In genomic region chr7:25860206-25860881, GRCh38 we compare ENCODE assay signal across 8 cellular contexts.
DNase-seq lines count a peak whose midpoint lies in the region; ATAC-seq and TF ChIP-seq lines count a peak whose summit lies in the region.

No MANE protein-coding gene starts in this region.

- DNase-seq in CD4-positive, CD25-positive, alpha-beta regulatory T cell: peak in 1 of 3 donors; percentile 27
- peak; percentile 42 for DNase-seq in EH (ENCODE audit: low read depth)
- peak; percentile 70 for DNase-seq in RWPE2 (ENCODE audit: low spot score)
- DNase-seq in fibroblast of peridontal ligament (ENCODE audit: extremely low read depth): peak; percentile 43
- DNase-seq in 8988T: no peak

- no peak overlapping the region for H3K4me3 ChIP-seq in CD4-positive, CD25-positive, alpha-beta regulatory T cell (ENCODE audit: low read depth, low read length)
- H3K4me3 ChIP-seq in RWPE2 (ENCODE audit: severe bottlenecking): peak overlapping the region; percentile 28

- peaks cover 0 to 34% (median 8%) of the 10 kb centered on the region in 7 donors for H3K9me3 Mint-ChIP-seq in CD4-positive, CD25-positive, alpha-beta regulatory T cell

- peaks cover 0 to 25% (median 21%) of the 10 kb centered on the region in 4 donors for H3K4me1 Mint-ChIP-seq in CD4-positive, CD25-positive, alpha-beta regulatory T cell

- H3K36me3 ChIP-seq in CD4-positive, CD25-positive, alpha-beta regulatory T cell (ENCODE audit: control insufficient read depth, insufficient read depth, low read length): no peaks in the 10 kb centered on the region
- H3K36me3 ChIP-seq in RWPE2 (ENCODE audit: low read depth): no peaks in the 10 kb centered on the region

- peaks cover 24% of the 10 kb centered on the region for H3K4me1 ChIP-seq in CD4-positive, CD25-positive, alpha-beta regulatory T cell (ENCODE audit: control insufficient read depth, insufficient read depth, low read length, poor library complexity, severe bottlenecking)
- H3K4me1 ChIP-seq in RWPE2 (ENCODE audit: insufficient read depth, poor library complexity, severe bottlenecking): peaks cover 29% of the 10 kb centered on the region

- no peak overlapping the region for H3K27ac ChIP-seq in CD4-positive, CD25-positive, alpha-beta regulatory T cell (ENCODE audit: insufficient read depth, low read length, poor library complexity, severe bottlenecking)
- peak overlapping the region; percentile 45 for H3K27ac ChIP-seq in RWPE2 (ENCODE audit: poor library complexity, severe bottlenecking)

- no peaks in the 10 kb centered on the region for H3K36me3 Mint-ChIP-seq in CD4-positive, CD25-positive, alpha-beta regulatory T cell

- H3K27me3 ChIP-seq in CD4-positive, CD25-positive, alpha-beta regulatory T cell (ENCODE audit: control insufficient read depth, insufficient read depth, low read length): peaks cover 86% of the 10 kb centered on the region
- peaks cover 26% of the 10 kb centered on the region for H3K27me3 ChIP-seq in RWPE2 (ENCODE audit: insufficient read depth, poor library complexity, severe bottlenecking)

- H3K27me3 Mint-ChIP-seq in CD4-positive, CD25-positive, alpha-beta regulatory T cell: peaks cover 3% of the 10 kb centered on the region

- no peak for ATAC-seq in CD4-positive, CD25-positive, alpha-beta regulatory T cell (ENCODE audit: low read depth in 2 of 2)
- no peak for ATAC-seq in RWPE2 (ENCODE audit: low read depth)
- no peak for ATAC-seq in GM19328 (IDR thresholded peaks at IDR 0.05; ENCODE audit: unreplicated experiment)
- no peak for ATAC-seq in GM18907 (IDR thresholded peaks at IDR 0.05; ENCODE audit: unreplicated experiment)
- no peak for ATAC-seq in GM21619 (IDR thresholded peaks at IDR 0.05; ENCODE audit: unreplicated experiment)

- TF ChIP-seq CTCF in RWPE2 (IDR thresholded peaks at IDR 0.05; ENCODE audit: poor library complexity, severe bottlenecking): no peak

- H3K4me3 Mint-ChIP-seq in CD4-positive, CD25-positive, alpha-beta regulatory T cell: peak overlapping the region; percentile 0 to 85 (median 46)

- H3K27ac Mint-ChIP-seq in CD4-positive, CD25-positive, alpha-beta regulatory T cell: peak overlapping the region in 2 of 3 donors; percentile 74 to 92

- peaks cover 44 to 82% of the 10 kb centered on the region in 2 experiments for H3K9me3 ChIP-seq in CD4-positive, CD25-positive, alpha-beta regulatory T cell (ENCODE audit: control insufficient read depth in 2 of 2, low read length in 2 of 2)
- no peaks in the 10 kb centered on the region for H3K9me3 ChIP-seq in RWPE2 (ENCODE audit: severe bottlenecking)
